16 cellular contexts compared by ENCODE assay signal in the genomic region with DNA sequence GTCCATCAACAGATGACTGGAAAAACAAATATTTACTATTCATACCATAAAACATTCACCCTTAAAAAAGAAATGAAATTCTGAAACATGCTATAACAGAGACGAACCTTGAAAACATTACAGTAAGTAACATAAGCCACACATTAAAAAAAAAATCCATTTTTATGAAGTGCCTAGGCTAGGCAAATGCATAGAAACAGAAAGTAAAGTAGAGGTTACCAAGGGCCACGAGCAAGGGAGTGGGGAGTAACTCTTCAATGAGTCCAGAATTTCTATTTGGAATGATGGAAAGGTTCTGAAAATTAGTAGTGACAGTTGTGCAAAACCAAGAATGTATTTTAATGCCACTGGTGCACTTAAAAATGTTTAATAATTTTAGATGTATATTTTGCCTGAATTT. TPM values are rescaled to one million over a fixed set of nuclear protein-coding genes. Genes with fewer than 3 reads are reported as not detected.
DNase-seq lines count a peak whose midpoint lies in the region; ATAC-seq, FAIRE-seq and TF ChIP-seq lines count a peak whose summit lies in the region.
"Had no signal": no experiment of that assay in that cellular context is flagged by ENCODE, and none has a peak within 500 bp of the region (broad histone marks: within the 10 kb centered on the region; RNA-seq: fewer than 3 reads in every experiment).

No MANE protein-coding gene starts in this region.

- H3K27me3 ChIP-seq in PC-3 (ENCODE audit: low read length) = no peaks in the 10 kb centered on the region
- H3K27me3 ChIP-seq in K562 (ENCODE audit: control insufficient read depth in 2 of 2, insufficient read depth in 2 of 2, low read length in 2 of 2) = no peaks in the 10 kb centered on the region
- H3K27me3 ChIP-seq: MG63 had no signal

- POLR2A ChIA-PET in PC-3 (lab: Charles Lee; ENCODE audit: unreplicated experiment) (interaction anchor here (0.6 kb wide), 1 partner anchor 47 kb away, joined by 3 read pairs; no protein-coding TSS in a partner anchor), K562 (lab: Yijun Ruan, JAX) (interaction anchor here (0.6 kb wide), 1 partner anchor 46 kb away, joined by 4 read pairs; no protein-coding TSS in a partner anchor)

- FAIRE-seq in K562 (lab: Jason Lieb, UNC) = no peak
- FAIRE-seq: A204.1 had no signal

- no peaks in the 10 kb centered on the region for H3K27me3 Mint-ChIP-seq in activated T-cell treated with anti-CD3 and anti-CD28 coated beads, Interleukin-2, amount 50 U/mL, for 72 hours (ENCODE audit: low read depth)
- H3K27me3 Mint-ChIP-seq in osteocyte (ENCODE audit: unreplicated experiment) = no peaks in the 10 kb centered on the region

- H3K4me1 ChIP-seq in PC-3 (ENCODE audit: insufficient read depth, low read length) (no peaks in the 10 kb centered on the region), K562 (replicated peaks in 1 of 2; ENCODE audit: control insufficient read depth in 2 of 2, insufficient read depth in 2 of 2, low read length in 2 of 2) (peaks cover 3 to 6% of the 10 kb centered on the region in 2 experiments; a peak in 2 of 5 replicates)

- H3K27ac ChIP-seq in PC-3 (ENCODE audit: low read length) (no peak overlapping the region), K562 (ENCODE audit: extremely low read depth, low read depth, low read length) (no peak overlapping the region)
- H3K27ac ChIP-seq: KMS-11 had no signal

- no peak for ATAC-seq in activated T-cell treated with anti-CD3 and anti-CD28 coated beads, Interleukin-2, amount 50 U/mL, for 72 hours (replicated peaks in 1 of 2)
- ATAC-seq in PC-3 (peak; percentile 66), K562 (no peak), HG02938 (IDR thresholded peaks at IDR 0.05; ENCODE audit: unreplicated experiment) (no peak), HG02981 (IDR thresholded peaks at IDR 0.05; ENCODE audit: unreplicated experiment) (no peak)

- intact Hi-C loops in PC-3 (cut with micrococcal nuclease) (loop anchor here (2.0 kb wide), 1 partner anchor 38 kb away; no protein-coding TSS in a partner anchor), K562 (cut with micrococcal nuclease) (no loop called here)

- 74% methylated on average over 2 of the region's 2 CpGs for WGBS in K562 (ENCODE audit: insufficient coverage, low coverage, missing lambda C conversion rate)

- H3K79me2 ChIP-seq in PC-3 (ENCODE audit: low read length) (no peaks in the 10 kb centered on the region), K562 (ENCODE audit: control insufficient read depth, insufficient read depth, low read length) (peaks cover 13% of the 10 kb centered on the region; the same call in 1 of the 3 replicates)

- H3K36me3 Mint-ChIP-seq in activated T-cell treated with anti-CD3 and anti-CD28 coated beads, Interleukin-2, amount 50 U/mL, for 72 hours (ENCODE audit: insufficient read depth in 2 of 2) = peaks cover 5 to 14% of the 10 kb centered on the region in 2 donors
- H3K36me3 Mint-ChIP-seq in osteocyte (ENCODE audit: unreplicated experiment) = peaks cover 18% of the 10 kb centered on the region

- CTCF ChIA-PET in PC-3 (lab: Charles Lee) (no interaction called here), K562 (lab: Yijun Ruan, JAX; ENCODE audit: low intra/inter-chr PET ratio) (no interaction called here)

- H4K20me1 ChIP-seq in PC-3 (ENCODE audit: low read length) (no peaks in the 10 kb centered on the region), K562 (replicated peaks; ENCODE audit: control insufficient read depth, insufficient read depth, low read length) (no peaks in the 10 kb centered on the region)

- TF ChIP-seq CTCF in PC-3 (conservative IDR thresholded peaks at IDR 0.05; ENCODE audit: low read depth, low read length) (no peak), K562 (IDR thresholded peaks at IDR 0.05 in 2 of 3, conservative IDR thresholded peaks at IDR 0.05 in 1 of 3; ENCODE audit: insufficient read depth in 2 of 3, low read depth in 1 of 3, low read length in 3 of 3) (no peak), osteocyte (IDR thresholded peaks at IDR 0.05) (no peak)

- no peak for TF ChIP-seq EP300 in K562 (IDR thresholded peaks at IDR 0.05; ENCODE audit: low read length)

- no peak overlapping the region for H3K4me2 ChIP-seq in PC-3 (ENCODE audit: low read length)
- no peak overlapping the region for H3K4me2 ChIP-seq in K562 (ENCODE audit: insufficient read depth, low read length)
- H3K4me2 ChIP-seq: KMS-11 had no signal

- H3K4me3 Mint-ChIP-seq in activated T-cell treated with anti-CD3 and anti-CD28 coated beads, Interleukin-2, amount 50 U/mL, for 72 hours = peak overlapping the region in 1 of 2 donors; percentile 10
- peak overlapping the region; percentile 38 for H3K4me3 Mint-ChIP-seq in osteocyte (ENCODE audit: unreplicated experiment)

- peaks cover 14% of the 10 kb centered on the region for H3K4me1 Mint-ChIP-seq in activated T-cell treated with anti-CD3 and anti-CD28 coated beads, Interleukin-2, amount 50 U/mL, for 72 hours (ENCODE audit: low read depth)
- peaks cover 21% of the 10 kb centered on the region for H3K4me1 Mint-ChIP-seq in osteocyte (ENCODE audit: unreplicated experiment)

- no peak for DNase-seq in activated T-cell treated with anti-CD3 and anti-CD28 coated beads, Interleukin-2, amount 50 U/mL, for 72 hours
- no peak for DNase-seq in activated T-cell treated with anti-CD3 and anti-CD28 coated beads, Interleukin-2, amount 50 U/mL, for 48 hours
- DNase-seq in PC-3 (no peak), K562 (ENCODE audit: extremely low read depth in 1 of 4, low spot score in 3 of 4) (no peak), osteocyte (ENCODE audit: extremely low spot score, unreplicated experiment) (no peak), DMS153 treated with DMSO at 0.1 percent for 48 hours (lab: John Stamatoyannopoulos, UW; ENCODE audit: unreplicated experiment) (no peak)
- DNase-seq: Calu3, GF-D8, GOT3, MG63, NCI-H1105, NCI-H69 had no signal

- H3K9me2 ChIP-seq in PC-3 (replicated peaks; ENCODE audit: low read length) = no peaks in the 10 kb centered on the region

- no peak overlapping the region for H3K9ac ChIP-seq in PC-3 (ENCODE audit: low read length)
- no peak overlapping the region for H3K9ac ChIP-seq in K562 (ENCODE audit: insufficient read depth in 1 of 2, low read depth in 2 of 2, low read length in 2 of 2)
- H3K9ac ChIP-seq: KMS-11 had no signal

- peak overlapping the region; percentile 46 for H3K27ac Mint-ChIP-seq in activated T-cell treated with anti-CD3 and anti-CD28 coated beads, Interleukin-2, amount 50 U/mL, for 72 hours
- peak overlapping the region; percentile 60 for H3K27ac Mint-ChIP-seq in osteocyte (ENCODE audit: unreplicated experiment)

- H3F3A ChIP-seq in PC-3 (ENCODE audit: low read length, unreplicated experiment) = no peaks in the 10 kb centered on the region

- H3K4me3 ChIP-seq in PC-3 (ENCODE audit: low read length) = no peak overlapping the region
- no peak overlapping the region for H3K4me3 ChIP-seq in K562
- H3K4me3 ChIP-seq: MG63 had no signal

- in situ Hi-C loops in K562 (cut with MboI) = no loop called here

- no peaks in the 10 kb centered on the region for H3K9me3 Mint-ChIP-seq in activated T-cell treated with anti-CD3 and anti-CD28 coated beads, Interleukin-2, amount 50 U/mL, for 72 hours
- no peaks in the 10 kb centered on the region for H3K9me3 Mint-ChIP-seq in osteocyte (ENCODE audit: unreplicated experiment)

- no peak for TF ChIP-seq POLR2A in K562 (conservative IDR thresholded peaks at IDR 0.05)

- peaks cover 22% of the 10 kb centered on the region for H3K36me3 ChIP-seq in PC-3 (ENCODE audit: low read depth, low read length)
- peaks cover 45% of the 10 kb centered on the region for H3K36me3 ChIP-seq in K562 (ENCODE audit: control insufficient read depth, insufficient read depth, low read length)

- TF ChIP-seq RAD21 in K562 (CRISPR knock-in tag; conservative IDR thresholded peaks at IDR 0.05 in 1 of 2, IDR thresholded peaks at IDR 0.05 in 1 of 2) = no peak

- H3K9me3 ChIP-seq in PC-3 (ENCODE audit: low read length) = no peaks in the 10 kb centered on the region
- no peaks in the 10 kb centered on the region for H3K9me3 ChIP-seq in K562 (replicated peaks; ENCODE audit: control insufficient read depth, insufficient read depth, low read depth, low read length)
- H3K9me3 ChIP-seq: MG63 had no signal

- no TSS peak for BruUV-seq in PC-3 (replicated peaks; lab: Mats Ljungman, UMichigan)
- no TSS peak for BruUV-seq in K562 (replicated peaks; lab: Mats Ljungman, UMichigan)

- H3K9me1 ChIP-seq in K562 (ENCODE audit: control insufficient read depth, insufficient read depth, low read length) = no peaks in the 10 kb centered on the region

- H2AFZ ChIP-seq in PC-3 (ENCODE audit: low read length) = no peak overlapping the region
- no peak overlapping the region for H2AFZ ChIP-seq in K562 (ENCODE audit: low read depth, low read length)

TF ChIP-seq in K562, 482 proteins besides CTCF, POLR2A, EP300 and RAD21:
- no peak for TF ChIP-seq ZNF239 (CRISPR knock-in tag; IDR thresholded peaks at IDR 0.05)
- TF ChIP-seq POLR2H (tag; IDR thresholded peaks at IDR 0.05; ENCODE audit: low read depth) = 0 out of 2 replicates have a peak, but pooled peaks have one; percentile 21
- TF ChIP-seq ZC3H11A (IDR thresholded peaks at IDR 0.05; ENCODE audit: low read depth, low read length) = no peak

RNA-seq across cellular contexts. Expression of a gene that starts 47.7 kb away (rescaled TPM):
- 10 to 100 TPM; 80.5 to 83.3 TPM for total RNA-seq in activated T-cell treated with anti-CD3 and anti-CD28 coated beads, Interleukin-2, amount 50 U/mL, for 72 hours
- total RNA-seq in PC-3 (2014; rRNA removed) = 87.8 and 111 TPM in 2 replicates
- 34.6 and 56.6 TPM in 2 replicates for total RNA-seq in K562 (2011; cell fraction: chromatin; rRNA removed; ENCODE audit: low replicate concordance)
- total RNA-seq in K562 (2011; cell fraction: nucleolus; rRNA removed) = 20.2 and 22.2 TPM in 2 replicates
- 32.0 and 38.2 TPM in 2 replicates for total RNA-seq in K562 (2011; cell fraction: nucleoplasm; rRNA removed)
- total RNA-seq in K562 (2014; rRNA removed) = 42.2 and 45.8 TPM in 2 replicates
- total RNA-seq in K562 (2014; rRNA removed; fragmentation: Illumina TruSeq; extraction: Trizol) = 47.2 and 47.5 TPM in 2 replicates
- total RNA-seq in K562 (2015; rRNA removed; fragmentation: Illumina TruSeq; extraction: Trizol) = 50.6 and 51.9 TPM in 2 replicates
- total RNA-seq in K562 (2021) = 86.5 and 92.0 TPM in 2 replicates
- polyA plus RNA-seq in K562 (2011; rRNA removed) = 51.2 and 57.0 TPM in 2 replicates
- 32.2 and 44.9 TPM in 2 replicates for polyA plus RNA-seq in K562 (2011; cell fraction: cytosol; rRNA removed)
- polyA plus RNA-seq in K562 (2011; cell fraction: nucleus; rRNA removed) = 25.1 and 25.6 TPM in 2 replicates
- 62.6 and 64.2 TPM in 2 replicates for polyA plus RNA-seq in K562 (2012)
- polyA plus RNA-seq in K562 (2014; fragmentation: Illumina TruSeq; extraction: Trizol) = 90.7 and 106 TPM in 2 replicates
- polyA plus RNA-seq in K562 (2014; fragmentation: Nextera tagmentation; extraction: Ambion mirVana) = 10 to 100 TPM; 18.0 to 18.1 TPM
- polyA plus RNA-seq in K562 (2014; rRNA removed) = 62.2 and 63.4 TPM in 2 replicates
- polyA minus RNA-seq in K562 (2011; rRNA and poly(A)+ RNA removed) = 51.0 and 55.1 TPM in 2 replicates
- polyA minus RNA-seq in K562 (2011; cell fraction: cytosol; rRNA and poly(A)+ RNA removed) = 45.9 and 47.1 TPM in 2 replicates
- 8.6 and 13.9 TPM in 2 replicates for polyA minus RNA-seq in K562 (2011; cell fraction: nucleus; rRNA and poly(A)+ RNA removed)
- 83.1 and 85.4 TPM in 2 replicates for total RNA-seq in osteocyte
